In the genomic region with DNA sequence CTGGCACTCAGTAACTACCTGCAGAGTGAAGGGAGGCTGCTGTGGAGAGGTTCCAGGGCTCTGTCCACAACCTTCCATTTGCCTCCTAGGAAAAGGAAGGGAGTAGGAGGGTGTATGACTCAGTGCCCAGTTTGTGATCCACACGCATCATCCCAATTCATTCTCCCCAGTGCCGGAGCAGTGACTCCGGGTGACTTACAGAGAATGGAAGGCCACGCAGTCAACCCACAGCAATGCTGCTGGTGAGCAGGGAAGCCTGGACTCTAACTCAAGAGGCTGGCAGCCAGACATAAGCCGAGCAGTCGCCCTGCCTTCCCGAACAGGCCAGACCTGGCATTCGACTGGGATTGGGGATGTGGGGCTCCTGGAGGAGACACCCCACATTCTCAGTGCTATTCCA, we compare ENCODE assay signal across 11 cellular contexts.
DNase-seq lines count a peak whose midpoint lies in the region; ATAC-seq and TF ChIP-seq lines count a peak whose summit lies in the region.
"Had no signal": no experiment of that assay in that cellular context is flagged by ENCODE, and none has a peak within 500 bp of the region (broad histone marks: within the 10 kb centered on the region; RNA-seq: fewer than 3 reads in every experiment).

No MANE protein-coding gene starts in this region.

- no peaks in the 10 kb centered on the region for H3K36me3 ChIP-seq in thyroid gland
- no peaks in the 10 kb centered on the region for H3K36me3 ChIP-seq in Peyer's patch

- ATAC-seq in stimulated activated effector memory CD8-positive, alpha-beta T cell treated with anti-CD3 and anti-CD28 coated beads, Interleukin-12 subunit alpha, Interleukin-12 subunit beta, amount 100 ng/mL, for 72 hours: no peak

- H3K9me3 Mint-ChIP-seq in stimulated activated effector memory CD8-positive, alpha-beta T cell treated with anti-CD3 and anti-CD28 coated beads, Interleukin-12 subunit alpha, Interleukin-12 subunit beta, amount 100 ng/mL, for 72 hours: no peaks in the 10 kb centered on the region
- H3K9me3 Mint-ChIP-seq in progenitor cell of endocrine pancreas (ENCODE audit: low read depth): no peaks in the 10 kb centered on the region

- no peak for TF ChIP-seq POLR2A in thyroid gland (IDR thresholded peaks at IDR 0.05)
- TF ChIP-seq POLR2A in Peyer's patch (IDR thresholded peaks at IDR 0.05): no peak

- H3K27me3 ChIP-seq in thyroid gland (no peaks in the 10 kb centered on the region), Peyer's patch (no peaks in the 10 kb centered on the region)

- 95% methylated on average over 4 to 8 of the region's 8 CpGs for WGBS in thyroid gland, 2 donors

- intact Hi-C loops in thyroid gland (cut with DNase I): no loop called here

- no peaks in the 10 kb centered on the region for H3K27me3 Mint-ChIP-seq in progenitor cell of endocrine pancreas

- DNase-seq in HCEC 1CT: peak; percentile 77
- peak; percentile 62 for DNase-seq in amniotic epithelial cell (ENCODE audit: low read depth)
- DNase-seq in fibroblast of the aortic adventitia (ENCODE audit: low read depth): peak; percentile 80
- DNase-seq in stimulated activated effector memory CD8-positive, alpha-beta T cell treated with anti-CD3 and anti-CD28 coated beads, Interleukin-12 subunit alpha, Interleukin-12 subunit beta, amount 100 ng/mL, for 72 hours (ENCODE audit: low spot score in 2 of 2): no peak
- no peak for DNase-seq in stimulated activated CD4-positive, alpha-beta T cell treated with anti-CD3 and anti-CD28 coated beads, Interleukin-1b, Interleukin-23, amount 100 ng/mL, for 48 hours
- no peak for DNase-seq in thyroid gland
- DNase-seq in progenitor cell of endocrine pancreas (ENCODE audit: low spot score, unreplicated experiment): no peak
- DNase-seq in Peyer's patch: no peak
- DNase-seq: activated effector memory CD4-positive, alpha-beta T cell treated with anti-CD3 and anti-CD28 coated beads, Interleukin-2, amount 50 U/mL, for 16 hours; kidney; NCI-H1436 treated with DMSO at 0.1 percent for 48 hours had no signal

- H3K27ac Mint-ChIP-seq in stimulated activated effector memory CD8-positive, alpha-beta T cell treated with anti-CD3 and anti-CD28 coated beads, Interleukin-12 subunit alpha, Interleukin-12 subunit beta, amount 100 ng/mL, for 72 hours: peak overlapping the region; percentile 26
- no peak overlapping the region for H3K27ac Mint-ChIP-seq in progenitor cell of endocrine pancreas

- TF ChIP-seq CTCF in fibroblast of the aortic adventitia (IDR thresholded peaks at IDR 0.05; ENCODE audit: insufficient read depth, low read length): no peak
- TF ChIP-seq CTCF in thyroid gland (IDR thresholded peaks at IDR 0.05): no peak
- TF ChIP-seq CTCF in progenitor cell of endocrine pancreas (IDR thresholded peaks at IDR 0.05; ENCODE audit: unreplicated experiment): no peak
- no peak for TF ChIP-seq CTCF in Peyer's patch (IDR thresholded peaks at IDR 0.05)

- H3K4me1 Mint-ChIP-seq in stimulated activated effector memory CD8-positive, alpha-beta T cell treated with anti-CD3 and anti-CD28 coated beads, Interleukin-12 subunit alpha, Interleukin-12 subunit beta, amount 100 ng/mL, for 72 hours: no peaks in the 10 kb centered on the region
- H3K4me1 Mint-ChIP-seq in progenitor cell of endocrine pancreas (ENCODE audit: low read depth): peaks cover 5% of the 10 kb centered on the region

- H3K4me3 Mint-ChIP-seq in stimulated activated effector memory CD8-positive, alpha-beta T cell treated with anti-CD3 and anti-CD28 coated beads, Interleukin-12 subunit alpha, Interleukin-12 subunit beta, amount 100 ng/mL, for 72 hours: no peak overlapping the region
- no peak overlapping the region for H3K4me3 Mint-ChIP-seq in progenitor cell of endocrine pancreas (ENCODE audit: low read depth)

- H3K36me3 Mint-ChIP-seq in stimulated activated effector memory CD8-positive, alpha-beta T cell treated with anti-CD3 and anti-CD28 coated beads, Interleukin-12 subunit alpha, Interleukin-12 subunit beta, amount 100 ng/mL, for 72 hours: no peaks in the 10 kb centered on the region
- H3K36me3 Mint-ChIP-seq in progenitor cell of endocrine pancreas (ENCODE audit: insufficient read depth): peaks cover 9% of the 10 kb centered on the region

- H3K27ac ChIP-seq in thyroid gland (no peak overlapping the region), Peyer's patch (peak overlapping the region in 1 of 4 donors; percentile 13)

- H3K4me1 ChIP-seq in thyroid gland (no peaks in the 10 kb centered on the region), Peyer's patch (peaks cover 0 to 5% (median 0%) of the 10 kb centered on the region in 4 donors)

- H3K4me3 ChIP-seq in fibroblast of the aortic adventitia (ENCODE audit: low read depth, low read length) (no peak overlapping the region), thyroid gland (replicated peaks in 1 of 3) (no peak overlapping the region), Peyer's patch (no peak overlapping the region)

- H3K9me3 ChIP-seq in thyroid gland (no peaks in the 10 kb centered on the region), Peyer's patch (no peaks in the 10 kb centered on the region)

Comparison
In these comparisons a context has a peak if more than half of its experiments do, and no peak if none do; other contexts are left out.
1. DNase-seq: peak in HCEC 1CT (single experiment), amniotic epithelial cell (single experiment) and fibroblast of the aortic adventitia (single experiment); none in stimulated activated effector memory CD8-positive, alpha-beta T cell treated with anti-CD3 and anti-CD28 coated beads, Interleukin-12 subunit alpha, Interleukin-12 subunit beta, amount 100 ng/mL, for 72 hours (0 of 2), stimulated activated CD4-positive, alpha-beta T cell treated with anti-CD3 and anti-CD28 coated beads, Interleukin-1b, Interleukin-23, amount 100 ng/mL, for 48 hours (single experiment), thyroid gland (0 of 2), progenitor cell of endocrine pancreas (single experiment) and Peyer's patch (0 of 3).